In the genomic region with DNA sequence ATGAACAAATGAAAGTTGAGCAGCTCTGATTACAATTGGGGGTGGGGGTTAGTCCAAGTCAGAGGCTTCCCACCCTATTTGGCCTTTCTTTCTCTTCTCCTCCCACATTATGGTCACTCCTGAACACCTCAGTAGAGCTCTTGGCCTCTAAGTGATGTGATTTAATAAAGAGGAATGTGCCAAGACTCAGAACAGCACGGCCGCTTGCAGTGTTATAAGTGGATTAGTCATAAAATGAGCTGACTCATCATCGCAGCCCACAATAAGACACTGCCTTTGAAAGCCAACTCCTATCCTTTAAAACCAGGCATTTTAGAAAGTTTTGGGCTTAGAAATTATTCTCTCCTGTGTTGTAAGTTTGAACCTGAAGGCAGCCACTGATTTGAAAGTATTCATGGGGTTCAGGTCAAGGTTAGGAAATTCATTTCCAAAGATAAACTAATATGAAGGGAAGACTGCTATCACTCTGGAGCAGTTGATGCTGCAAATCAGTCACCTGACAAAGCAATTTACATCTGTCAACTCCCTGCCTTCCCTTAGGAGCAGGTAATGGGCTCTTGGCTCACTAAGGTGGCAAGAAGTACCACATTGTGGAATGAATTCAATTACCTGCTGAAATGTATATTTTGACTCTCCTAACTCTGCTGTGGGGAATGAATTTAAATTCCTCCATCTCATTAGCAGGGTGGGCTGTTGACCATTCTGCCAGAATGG, we compare ENCODE assay signal across 9 cellular contexts.
DNase-seq lines count a peak whose midpoint lies in the region; ATAC-seq, FAIRE-seq and TF ChIP-seq lines count a peak whose summit lies in the region.
"Had no signal": no experiment of that assay in that cellular context is flagged by ENCODE, and none has a peak within 500 bp of the region (broad histone marks: within the 10 kb centered on the region; RNA-seq: fewer than 3 reads in every experiment).

No MANE protein-coding gene starts in this region.

- no peak overlapping the region for H3K27ac ChIP-seq in A549
- H3K27ac ChIP-seq in ascending aorta, result peak overlapping the region; percentile 54 to 58
- H3K27ac ChIP-seq in keratinocyte (ENCODE audit: control insufficient read depth, insufficient read depth, low read length), result peak overlapping the region; percentile 34
- no peak overlapping the region for H3K27ac ChIP-seq in CD4-positive, alpha-beta memory T cell (ENCODE audit: low read depth, low read length)

- H3K36me3 Mint-ChIP-seq in CD4-positive, alpha-beta memory T cell, result no peaks in the 10 kb centered on the region
- H3K36me3 Mint-ChIP-seq: activated naive CD4-positive, alpha-beta T cell treated with anti-CD3 and anti-CD28 coated beads, Interleukin-2, amount 50 U/mL, for 24 hours had no signal

- CTCF ChIA-PET in A549 (lab: Yijun Ruan, JAX), result no interaction called here
- CTCF ChIA-PET in CD4-positive, alpha-beta memory T cell (lab: Charles Lee; ENCODE audit: partially characterized antibody), result no interaction called here

- H3K9me3 ChIP-seq in A549 (0 out of 3 replicates have a peak, but pooled peaks cover 4% of the 10 kb centered on the region), ascending aorta (no peaks in the 10 kb centered on the region), keratinocyte (ENCODE audit: control insufficient read depth, low read depth, low read length) (no peaks in the 10 kb centered on the region)
- H3K9me3 ChIP-seq in CD4-positive, alpha-beta memory T cell (ENCODE audit: control insufficient read depth in 1 of 2, low read length in 2 of 2), result no peaks in the 10 kb centered on the region

- dilution Hi-C loops in keratinocyte (cut with MboI; ENCODE audit: extremely low pct_ligation_motif_present, low sequenced_read_pairs), result no loop called here

- H3K4me1 Mint-ChIP-seq in CD4-positive, alpha-beta memory T cell, result no peaks in the 10 kb centered on the region
- H3K4me1 Mint-ChIP-seq: activated naive CD4-positive, alpha-beta T cell treated with anti-CD3 and anti-CD28 coated beads, Interleukin-2, amount 50 U/mL, for 24 hours had no signal

- 0% methylated on average over 3 of the region's 3 CpGs for WGBS in A549 (ENCODE audit: missing lambda C conversion rate)

- ATAC-seq in A549 (peak; percentile 80 to 86), left lobe of liver (no peak), HG03432 (IDR thresholded peaks at IDR 0.05; ENCODE audit: unreplicated experiment) (no peak)

- H3K9me1 ChIP-seq in keratinocyte (ENCODE audit: control insufficient read depth, extremely low read depth, insufficient read depth, low read length), result no peaks in the 10 kb centered on the region

- intact Hi-C loops in ascending aorta (cut with DNase I), result loop anchor here (5.0 kb wide), 1 partner anchor 46 kb away; no protein-coding TSS in a partner anchor
- intact Hi-C loops in CD4-positive, alpha-beta memory T cell (cut with micrococcal nuclease), result no loop called here

- DNase-seq in A549 (ENCODE audit: low read depth in 1 of 2, low spot score in 1 of 2) (peak; percentile 1 to 54), HT1080 (ENCODE audit: low read depth) (peak; percentile 97), ascending aorta (ENCODE audit: low spot score in 2 of 2) (peak; percentile 27 to 79), keratinocyte (ENCODE audit: low read depth, low spot score) (peak; percentile 75), left lobe of liver (ENCODE audit: low spot score) (no peak)
- no peak for DNase-seq in stimulated activated CD4-positive, alpha-beta T cell treated with anti-CD3 and anti-CD28 coated beads, Interleukin-4, amount 100 ng/mL, for 24 hours
- no peak for DNase-seq in CD4-positive, alpha-beta memory T cell

- TF ChIP-seq EP300 in A549 (IDR thresholded peaks at IDR 0.05), result no peak

- H3K27me3 Mint-ChIP-seq in CD4-positive, alpha-beta memory T cell, result peaks cover 0 to 2% of the 10 kb centered on the region in 2 donors

- TF ChIP-seq POLR2A in A549 (IDR thresholded peaks at IDR 0.05; ENCODE audit: low read length), result no peak

- H3K27me3 ChIP-seq in ascending aorta (no peaks in the 10 kb centered on the region), keratinocyte (ENCODE audit: control insufficient read depth, extremely low read depth, insufficient read depth, low read length) (no peaks in the 10 kb centered on the region)
- H3K27me3 ChIP-seq in CD4-positive, alpha-beta memory T cell (ENCODE audit: insufficient read depth, low read length), result no peaks in the 10 kb centered on the region

- H3K79me2 ChIP-seq in keratinocyte (ENCODE audit: control insufficient read depth, insufficient read depth, low read length), result no peaks in the 10 kb centered on the region

- no peaks in the 10 kb centered on the region for H4K20me1 ChIP-seq in keratinocyte (ENCODE audit: control insufficient read depth, extremely low read depth, insufficient read depth, low read length)

- no peak for TF ChIP-seq RAD21 in A549 (conservative IDR thresholded peaks at IDR 0.05 in 1 of 2, IDR thresholded peaks at IDR 0.05 in 1 of 2)

- TF ChIP-seq CTCF in A549 (IDR thresholded peaks at IDR 0.05), result no peak
- no peak for TF ChIP-seq CTCF in ascending aorta (IDR thresholded peaks at IDR 0.05)
- no peak for TF ChIP-seq CTCF in keratinocyte (optimal IDR thresholded peaks at IDR 0.05 in 1 of 3, IDR thresholded peaks at IDR 0.05 in 1 of 3, conservative IDR thresholded peaks at IDR 0.05 in 1 of 3; ENCODE audit: extremely low read depth in 1 of 3, insufficient read depth in 2 of 3, low read length in 3 of 3)

- no peaks in the 10 kb centered on the region for H3K36me3 ChIP-seq in ascending aorta
- no peaks in the 10 kb centered on the region for H3K36me3 ChIP-seq in keratinocyte (ENCODE audit: control insufficient read depth in 2 of 2, extremely low read depth in 1 of 2, insufficient read depth in 2 of 2, low read length in 2 of 2)
- no peaks in the 10 kb centered on the region for H3K36me3 ChIP-seq in CD4-positive, alpha-beta memory T cell (ENCODE audit: insufficient read depth, low read length)

- H3K4me3 Mint-ChIP-seq in CD4-positive, alpha-beta memory T cell, result no peak overlapping the region
- H3K4me3 Mint-ChIP-seq: activated naive CD4-positive, alpha-beta T cell treated with anti-CD3 and anti-CD28 coated beads, Interleukin-2, amount 50 U/mL, for 24 hours had no signal

- H2AFZ ChIP-seq in keratinocyte (ENCODE audit: control insufficient read depth, low read length), result no peak overlapping the region

- no peak for FAIRE-seq in A549 (lab: Jason Lieb, UNC)
- FAIRE-seq in keratinocyte (lab: Jason Lieb, UNC), result peak; percentile 85

- H3K4me1 ChIP-seq in A549 (no peaks in the 10 kb centered on the region), ascending aorta (peaks cover 0 to 5% of the 10 kb centered on the region in 2 donors), keratinocyte (ENCODE audit: control insufficient read depth, extremely low read depth, insufficient read depth, low read length) (peaks cover 12% of the 10 kb centered on the region)
- H3K4me1 ChIP-seq in CD4-positive, alpha-beta memory T cell (ENCODE audit: insufficient read depth, low read length), result no peaks in the 10 kb centered on the region

- peaks cover 0 to 19% (median 6%) of the 10 kb centered on the region in 8 donors for H3K9me3 Mint-ChIP-seq in CD4-positive, alpha-beta memory T cell

- POLR2A ChIA-PET in A549 (lab: Yijun Ruan, JAX), result no interaction called here
- POLR2A ChIA-PET in CD4-positive, alpha-beta memory T cell (lab: Charles Lee; ENCODE audit: partially characterized antibody), result no interaction called here

- H3K4me2 ChIP-seq in A549, result peak overlapping the region; percentile 11; the same call in 1 of the 3 replicates
- peak overlapping the region; percentile 62 for H3K4me2 ChIP-seq in keratinocyte (ENCODE audit: control insufficient read depth, extremely low read depth, insufficient read depth, low read depth, low read length)

- H3K27ac Mint-ChIP-seq in CD4-positive, alpha-beta memory T cell, result no peak overlapping the region
- H3K27ac Mint-ChIP-seq: activated naive CD4-positive, alpha-beta T cell treated with anti-CD3 and anti-CD28 coated beads, Interleukin-2, amount 50 U/mL, for 24 hours had no signal

- H3K4me3 ChIP-seq in A549, result no peak overlapping the region
- no peak overlapping the region for H3K4me3 ChIP-seq in ascending aorta
- H3K4me3 ChIP-seq in keratinocyte (ENCODE audit: control insufficient read depth in 2 of 3, extremely low read depth in 1 of 3, insufficient read depth in 2 of 3, low read depth in 1 of 3, low read length in 3 of 3), result no peak overlapping the region
- H3K4me3 ChIP-seq in CD4-positive, alpha-beta memory T cell (ENCODE audit: low read length in 2 of 2), result no peak overlapping the region

- no peak overlapping the region for H3K9ac ChIP-seq in keratinocyte (ENCODE audit: control insufficient read depth, extremely low read depth, insufficient read depth, low read length)

TF ChIP-seq in A549, 52 proteins besides CTCF, POLR2A, EP300 and RAD21 (continues in another document):
- TF ChIP-seq ZC3H11A (IDR thresholded peaks at IDR 0.05) (no peak), RNF2 (IDR thresholded peaks at IDR 0.05; ENCODE audit: borderline replicate concordance, low read depth) (no peak), HOXA7 (CRISPR knock-in tag; IDR thresholded peaks at IDR 0.05) (no peak), KDM1A (IDR thresholded peaks at IDR 0.05; ENCODE audit: low read depth) (no peak), FOSL2 (IDR thresholded peaks at IDR 0.05) (no peak), FOSL2 (CRISPR knock-in tag; IDR thresholded peaks at IDR 0.05) (peak; percentile 38; the same call in 1 of the 2 replicates), MAFK (IDR thresholded peaks at IDR 0.05; ENCODE audit: partially characterized antibody) (peak; percentile 95), CBX2 (IDR thresholded peaks at IDR 0.05; ENCODE audit: borderline replicate concordance, low read depth) (no peak), FOXS1 (CRISPR knock-in tag; IDR thresholded peaks at IDR 0.05) (no peak), RFX5 (IDR thresholded peaks at IDR 0.05) (no peak), CBX8 (IDR thresholded peaks at IDR 0.05) (no peak), NPAS2 (CRISPR knock-in tag; IDR thresholded peaks at IDR 0.05; ENCODE audit: borderline replicate concordance) (no peak), NFE2L2 (conservative IDR thresholded peaks at IDR 0.05; ENCODE audit: low read length) (no peak)

Comparison
In these comparisons a context has a peak if more than half of its experiments do, and no peak if none do; other contexts are left out.
1. ATAC-seq: peak in A549 (2 of 2); none in left lobe of liver (single experiment) and HG03432 (single experiment).
2. DNase-seq: peak in A549 (2 of 2), HT1080 (single experiment), ascending aorta (2 of 2) and keratinocyte (single experiment); none in stimulated activated CD4-positive, alpha-beta T cell treated with anti-CD3 and anti-CD28 coated beads, Interleukin-4, amount 100 ng/mL, for 24 hours (single experiment), left lobe of liver (single experiment) and CD4-positive, alpha-beta memory T cell (0 of 5).
3. H3K27ac ChIP-seq: peak in ascending aorta (2 of 2) and keratinocyte (single experiment); none in A549 (0 of 2) and CD4-positive, alpha-beta memory T cell (single experiment).